In the genomic region with DNA sequence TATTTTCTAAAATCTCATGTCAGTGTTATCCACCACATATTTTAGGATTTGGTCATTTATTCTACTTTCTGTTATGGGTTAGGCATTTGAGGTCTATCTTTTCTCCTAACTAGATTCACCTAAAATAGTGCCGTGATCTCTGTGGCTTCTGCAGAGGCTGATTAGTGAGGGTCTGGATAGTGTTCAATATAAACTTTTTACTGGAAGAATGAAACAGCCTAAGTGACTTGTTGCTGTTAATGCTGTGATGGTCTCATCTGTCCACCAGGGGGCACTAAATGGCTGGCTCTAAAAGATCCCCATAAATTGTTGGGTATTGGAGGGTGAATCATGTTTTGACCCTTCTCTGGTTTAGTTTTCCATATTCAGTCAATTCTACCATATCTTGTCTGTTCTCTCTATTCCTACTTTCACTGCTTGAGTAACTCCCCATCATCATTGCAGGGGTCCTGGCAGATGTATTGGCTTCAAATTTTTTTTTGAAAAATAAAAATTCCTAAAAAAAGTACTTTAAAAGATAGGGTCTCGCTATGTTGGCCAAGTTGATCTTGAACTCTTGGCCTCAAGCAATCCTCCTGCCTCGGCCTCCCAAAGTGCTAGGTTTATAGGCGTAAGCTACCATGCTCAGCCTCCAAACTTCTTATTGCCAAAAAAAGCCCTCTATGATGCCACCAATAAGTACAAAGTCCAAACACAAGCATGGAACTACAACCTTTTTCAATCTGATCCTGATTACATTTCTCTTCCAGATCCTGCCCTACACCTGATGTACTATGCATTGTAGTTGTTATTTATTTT, we compare ENCODE assay signal across 8 cellular contexts. TPM values are rescaled to one million over a fixed set of nuclear protein-coding genes. Genes with fewer than 3 reads are reported as not detected.
DNase-seq lines count a peak whose midpoint lies in the region; ATAC-seq and TF ChIP-seq lines count a peak whose summit lies in the region.

No MANE protein-coding gene starts in this region.

- no peaks in the 10 kb centered on the region; the same call in 1 of the 2 replicates for H3K27me3 ChIP-seq in GM23248 (replicated peaks; ENCODE audit: insufficient read depth)

- TF ChIP-seq CTCF in WTC11 (IDR thresholded peaks at IDR 0.05) = peak; percentile 76

- ATAC-seq in WTC11 (peak; percentile 70), GM21447 (IDR thresholded peaks at IDR 0.05; ENCODE audit: unreplicated experiment) (no peak)

- H3K27ac ChIP-seq in GM23248 (no peak overlapping the region), caudate nucleus (ENCODE audit: low read depth, low read length) (no peak overlapping the region)

- H3K36me3 ChIP-seq in GM23248 (ENCODE audit: low read depth) = peaks cover 26% of the 10 kb centered on the region

- H3K9me3 Mint-ChIP-seq in WTC11 = no peaks in the 10 kb centered on the region

- H3K4me2 ChIP-seq in GM23248 (ENCODE audit: unreplicated experiment) = no peak overlapping the region

- no peaks in the 10 kb centered on the region; the same call in 1 of the 2 replicates for H3K27me3 Mint-ChIP-seq in WTC11 (ENCODE audit: low read depth)

- H3K4me3 ChIP-seq in GM23248 = no peak overlapping the region

- H3K4me3 Mint-ChIP-seq in WTC11 = no peak overlapping the region

- DNase-seq in AG20443 (ENCODE audit: low spot score) (peak; percentile 83), GM23248 (peak; percentile 78), NCI-H2196 (lab: John Stamatoyannopoulos, UW; ENCODE audit: unreplicated experiment) (peak; percentile 76), WTC11 (ENCODE audit: low spot score) (peak; percentile 72), caudate nucleus (lab: John Stamatoyannopoulos, UW) (peak in 46 of 61 donors; percentile 12 to 85 (median 45)), kidney tubule cell (ENCODE audit: low spot score) (peak; percentile 71)
- DNase-seq in stimulated activated CD4-positive, alpha-beta T cell treated with anti-CD3 and anti-CD28 coated beads, Interleukin-4, amount 100 ng/mL, for 24 hours = peak; percentile 75

- no peaks in the 10 kb centered on the region for H4K20me1 ChIP-seq in GM23248 (ENCODE audit: insufficient read depth)

- 20 to 24% methylated on average over 4 of the region's 4 CpGs for WGBS in GM23248 (ENCODE audit: low coverage in 1 of 2, low lambda C conversion rate in 2 of 2, missing lambda C conversion rate in 2 of 2), 2 experiments

- POLR2A ChIA-PET in WTC11 (lab: Charles Lee) = interaction anchor here (0.6 to 2.5 kb wide), 4 partner anchors 18 to 52 kb away, joined by 3 to 17 read pairs (median 6); a partner anchor contains a TSS

- no peaks in the 10 kb centered on the region for H3K9me3 ChIP-seq in GM23248 (ENCODE audit: low read depth)

- H3K9me2 ChIP-seq in GM23248 (ENCODE audit: insufficient read depth) = no peaks in the 10 kb centered on the region

- H2AFZ ChIP-seq in GM23248 = no peak overlapping the region

- peaks cover 18% of the 10 kb centered on the region for H3K79me2 ChIP-seq in GM23248 (ENCODE audit: insufficient read depth)

- no peak overlapping the region for H3K27ac Mint-ChIP-seq in WTC11

- peaks cover 29% of the 10 kb centered on the region for H3F3A ChIP-seq in GM23248 (ENCODE audit: insufficient read depth)

- H3K36me3 Mint-ChIP-seq in WTC11 = peaks cover 27% of the 10 kb centered on the region

- H3K9ac ChIP-seq in GM23248 = no peak overlapping the region

- in situ Hi-C loops in GM23248 (cut with MboI) = no loop called here

- CTCF ChIA-PET in WTC11 (lab: Charles Lee) = interaction anchor here (0.7 to 2.7 kb wide), 9 partner anchors 25 to 259 kb away, joined by 4 to 42 read pairs (median 14); a partner anchor contains a TSS

- H3K4me1 ChIP-seq in GM23248 (ENCODE audit: insufficient read depth) = peaks cover 5% of the 10 kb centered on the region

- peaks cover 3% of the 10 kb centered on the region for H3K4me1 Mint-ChIP-seq in WTC11

TF ChIP-seq in WTC11, 78 proteins besides CTCF, POLR2A, EP300 and RAD21:
- TF ChIP-seq RORB (CRISPR knock-in tag; IDR thresholded peaks at IDR 0.05) (0 out of 2 replicates have a peak, but pooled peaks have one; percentile 30), NFATC4 (CRISPR knock-in tag; IDR thresholded peaks at IDR 0.05) (0 out of 2 replicates have a peak, but pooled peaks have one; percentile 43), NFYB (CRISPR knock-in tag; conservative IDR thresholded peaks at IDR 0.05; ENCODE audit: low read depth) (no peak)

RNA-seq across cellular contexts. Expression of a gene that starts 6.9 kb away (rescaled TPM):
- 60.3 and 65.5 TPM in 2 replicates for total RNA-seq in GM23248 (2014; rRNA removed; shearing (Covaris generic))
- polyA plus RNA-seq in GM23248 (2016; fragmentation: Nextera tagmentation; extraction: Ambion mirVana) = 57.8 and 61.2 TPM in 2 replicates
- total RNA-seq in WTC11 (2021) = 290 to 321 TPM (median 295 TPM) in 3 replicates

RNA-seq across cellular contexts. Expression of a gene that starts 21.5 kb away (rescaled TPM):
- total RNA-seq in GM23248 (2014; rRNA removed; shearing (Covaris generic)) = 22.5 and 35.0 TPM in 2 replicates
- polyA plus RNA-seq in GM23248 (2016; fragmentation: Nextera tagmentation; extraction: Ambion mirVana) = 6.4 and 8.1 TPM in 2 replicates
- total RNA-seq in WTC11 (2021) = 15.5 to 18.2 TPM (median 16.9 TPM) in 3 replicates

RNA-seq across cellular contexts. Expression of a gene that starts 24.5 kb away (rescaled TPM):
- 32.8 and 42.3 TPM in 2 replicates for total RNA-seq in GM23248 (2014; rRNA removed; shearing (Covaris generic))
- 16.5 and 20.4 TPM in 2 replicates for polyA plus RNA-seq in GM23248 (2016; fragmentation: Nextera tagmentation; extraction: Ambion mirVana)
- 42.3 to 52.4 TPM (median 51.4 TPM) in 3 replicates for total RNA-seq in WTC11 (2021)

RNA-seq across cellular contexts. Expression of a gene that starts 25.5 kb away (rescaled TPM):
- total RNA-seq in GM23248 (2014; rRNA removed; shearing (Covaris generic)) = 4.1 and 4.3 TPM in 2 replicates
- polyA plus RNA-seq in GM23248 (2016; fragmentation: Nextera tagmentation; extraction: Ambion mirVana) = 1.4 and 1.6 TPM in 2 replicates
- total RNA-seq in WTC11 (2021) = 4.1 to 7.4 TPM (median 5.9 TPM) in 3 replicates

RNA-seq across cellular contexts. Expression of a gene that starts 36.8 kb away (rescaled TPM):
- total RNA-seq in GM23248 (2014; rRNA removed; shearing (Covaris generic)) = 8.6 and 17.3 TPM in 2 replicates
- polyA plus RNA-seq in GM23248 (2016; fragmentation: Nextera tagmentation; extraction: Ambion mirVana) = 3.9 and 4.2 TPM in 2 replicates
- total RNA-seq in WTC11 (2021) = 35.3 to 47.4 TPM (median 43.5 TPM) in 3 replicates
